Comparison of ENCODE assay signal across 9 cellular contexts in genomic region chr20:19074828-19075516, GRCh38.
DNase-seq lines count a peak whose midpoint lies in the region; ATAC-seq, FAIRE-seq and TF ChIP-seq lines count a peak whose summit lies in the region.
"Had no signal": no experiment of that assay in that cellular context is flagged by ENCODE, and none has a peak within 500 bp of the region (broad histone marks: within the 10 kb centered on the region; RNA-seq: fewer than 3 reads in every experiment).

No MANE protein-coding gene starts in this region.

- H3K27ac ChIP-seq in left ventricle myocardium inferior (replicated peaks): no peak overlapping the region
- no peak overlapping the region for H3K27ac ChIP-seq in right atrium auricular region

- H3K4me1 Mint-ChIP-seq in activated CD8-positive, alpha-beta T cell treated with anti-CD3 and anti-CD28 coated beads for 36 hours (ENCODE audit: low read depth): peaks cover 12% of the 10 kb centered on the region
- no peaks in the 10 kb centered on the region for H3K4me1 Mint-ChIP-seq in nephron progenitor cell

- H3K4me3 Mint-ChIP-seq in activated CD8-positive, alpha-beta T cell treated with anti-CD3 and anti-CD28 coated beads for 36 hours: no peak overlapping the region
- no peak overlapping the region for H3K4me3 Mint-ChIP-seq in nephron progenitor cell
- H3K4me3 Mint-ChIP-seq: CD8-positive, alpha-beta memory T cell had no signal

- no peak for TF ChIP-seq POLR2A in H54 (IDR thresholded peaks at IDR 0.05; ENCODE audit: low read depth, low read length)

- no peaks in the 10 kb centered on the region for H3K27me3 Mint-ChIP-seq in activated CD8-positive, alpha-beta T cell treated with anti-CD3 and anti-CD28 coated beads for 36 hours
- peaks cover 14% of the 10 kb centered on the region for H3K27me3 Mint-ChIP-seq in nephron progenitor cell (ENCODE audit: low read depth, poor library complexity)

- no peaks in the 10 kb centered on the region for H3K9me3 ChIP-seq in left ventricle myocardium inferior (replicated peaks)
- no peaks in the 10 kb centered on the region for H3K9me3 ChIP-seq in right atrium auricular region

- H3K9me3 Mint-ChIP-seq in activated CD8-positive, alpha-beta T cell treated with anti-CD3 and anti-CD28 coated beads for 36 hours: no peaks in the 10 kb centered on the region
- H3K9me3 Mint-ChIP-seq in nephron progenitor cell: peaks cover 5% of the 10 kb centered on the region
- H3K9me3 Mint-ChIP-seq: CD8-positive, alpha-beta memory T cell had no signal

- FAIRE-seq in H54 (lab: Jason Lieb, UNC): no peak

- no peaks in the 10 kb centered on the region for H3K36me3 Mint-ChIP-seq in activated CD8-positive, alpha-beta T cell treated with anti-CD3 and anti-CD28 coated beads for 36 hours (ENCODE audit: low read depth)
- H3K36me3 Mint-ChIP-seq in nephron progenitor cell (ENCODE audit: low read depth): no peaks in the 10 kb centered on the region
- H3K36me3 Mint-ChIP-seq: CD8-positive, alpha-beta memory T cell had no signal

- intact Hi-C loops in left ventricle myocardium inferior (cut with micrococcal nuclease): no loop called here
- intact Hi-C loops in activated CD8-positive, alpha-beta T cell treated with anti-CD3 and anti-CD28 coated beads for 36 hours (cut with micrococcal nuclease): no loop called here

- peak; percentile 60 for ATAC-seq in HG03108 (IDR thresholded peaks at IDR 0.05; ENCODE audit: unreplicated experiment)
- ATAC-seq in activated CD8-positive, alpha-beta T cell treated with anti-CD3 and anti-CD28 coated beads for 36 hours: peak; percentile 77
- ATAC-seq in GM19328 (IDR thresholded peaks at IDR 0.05; ENCODE audit: unreplicated experiment): no peak

- DNase-seq in left ventricle myocardium inferior (peak; percentile 19), right atrium auricular region (ENCODE audit: low spot score) (no peak), H54 (ENCODE audit: insufficient read length, low spot score) (no peak), dedifferentiated amniotic fluid mesenchymal stem cell (ENCODE audit: extremely low spot score) (no peak), nephron progenitor cell (no peak)
- peak; percentile 38 for DNase-seq in activated CD8-positive, alpha-beta T cell treated with anti-CD3 and anti-CD28 coated beads for 36 hours

- H3K36me3 ChIP-seq in left ventricle myocardium inferior (no peaks in the 10 kb centered on the region), right atrium auricular region (no peaks in the 10 kb centered on the region)

- H3K27ac Mint-ChIP-seq in activated CD8-positive, alpha-beta T cell treated with anti-CD3 and anti-CD28 coated beads for 36 hours: no peak overlapping the region
- H3K27ac Mint-ChIP-seq in nephron progenitor cell: no peak overlapping the region
- H3K27ac Mint-ChIP-seq: CD8-positive, alpha-beta memory T cell had no signal

- H3K4me3 ChIP-seq in left ventricle myocardium inferior (no peak overlapping the region), right atrium auricular region (no peak overlapping the region)

- POLR2A ChIA-PET in activated CD8-positive, alpha-beta T cell treated with anti-CD3 and anti-CD28 coated beads for 36 hours (lab: Charles Lee): no interaction called here

- no peak for TF ChIP-seq CTCF in left ventricle myocardium inferior (IDR thresholded peaks at IDR 0.05; ENCODE audit: borderline replicate concordance)
- no peak for TF ChIP-seq CTCF in right atrium auricular region (IDR thresholded peaks at IDR 0.05)
- no peak for TF ChIP-seq CTCF in activated CD8-positive, alpha-beta T cell treated with anti-CD3 and anti-CD28 coated beads for 36 hours (IDR thresholded peaks at IDR 0.05)
- no peak for TF ChIP-seq CTCF in nephron progenitor cell (IDR thresholded peaks at IDR 0.05)

- H3K27me3 ChIP-seq in left ventricle myocardium inferior (ENCODE audit: low read depth) (peaks cover 4% of the 10 kb centered on the region), right atrium auricular region (no peaks in the 10 kb centered on the region)

- CTCF ChIA-PET in activated CD8-positive, alpha-beta T cell treated with anti-CD3 and anti-CD28 coated beads for 36 hours (lab: Charles Lee): no interaction called here

- H3K4me1 ChIP-seq in left ventricle myocardium inferior (no peaks in the 10 kb centered on the region), right atrium auricular region (no peaks in the 10 kb centered on the region)

Comparison
In these comparisons a context has a peak if more than half of its experiments do, and no peak if none do; other contexts are left out.
1. DNase-seq: peak in left ventricle myocardium inferior (single experiment) and activated CD8-positive, alpha-beta T cell treated with anti-CD3 and anti-CD28 coated beads for 36 hours (single experiment); none in right atrium auricular region (single experiment), H54 (single experiment), dedifferentiated amniotic fluid mesenchymal stem cell (single experiment) and nephron progenitor cell (single experiment).